12 cellular contexts compared by ENCODE assay signal in genomic region chr17:59355030-59355694, GRCh38. TPM values are rescaled to one million over a fixed set of nuclear protein-coding genes. Genes with fewer than 3 reads are reported as not detected.
DNase-seq lines count a peak whose midpoint lies in the region; ATAC-seq and TF ChIP-seq lines count a peak whose summit lies in the region.
"Had no signal": no experiment of that assay in that cellular context is flagged by ENCODE, and none has a peak within 500 bp of the region (broad histone marks: within the 10 kb centered on the region; RNA-seq: fewer than 3 reads in every experiment).

No MANE protein-coding gene starts in this region.

- H3K36me3 ChIP-seq in ascending aorta (peaks cover 0 to 10% of the 10 kb centered on the region in 2 donors), thyroid gland (no peaks in the 10 kb centered on the region)

- TF ChIP-seq CTCF in ascending aorta (IDR thresholded peaks at IDR 0.05): no peak
- no peak for TF ChIP-seq CTCF in thyroid gland (IDR thresholded peaks at IDR 0.05)

- H3K27ac ChIP-seq in ascending aorta: peak overlapping the region; percentile 94 to 95
- peak overlapping the region; percentile 60 to 86 (median 61) for H3K27ac ChIP-seq in thyroid gland
- H3K27ac ChIP-seq: epithelial cell of prostate, upper lobe of left lung had no signal

- intact Hi-C loops in activated CD4-positive, alpha-beta T cell treated with anti-CD3 and anti-CD28 coated beads, Interleukin-2, amount 10 ng/mL, durations not matched to agents 24 days and 14 days (cut with micrococcal nuclease): no loop called here
- intact Hi-C loops in ascending aorta (cut with DNase I): no loop called here
- intact Hi-C loops in thyroid gland (cut with DNase I): no loop called here

- WGBS in thyroid gland, 2 donors: 58 to 59% methylated on average over 4 of the region's 4 CpGs

- peaks cover 10% of the 10 kb centered on the region for H3K9me3 Mint-ChIP-seq in activated CD4-positive, alpha-beta T cell treated with anti-CD3 and anti-CD28 coated beads, Interleukin-2, amount 10 ng/mL, durations not matched to agents 24 days and 14 days
- peaks cover 2% of the 10 kb centered on the region for H3K9me3 Mint-ChIP-seq in memory B cell

- no peak for ATAC-seq in memory B cell (ENCODE audit: low read depth)

- peak overlapping the region; percentile 0 for H3K27ac Mint-ChIP-seq in activated CD4-positive, alpha-beta T cell treated with anti-CD3 and anti-CD28 coated beads, Interleukin-2, amount 10 ng/mL, durations not matched to agents 24 days and 14 days
- peak overlapping the region; percentile 56 for H3K27ac Mint-ChIP-seq in memory B cell

- no peak overlapping the region for H3K4me3 Mint-ChIP-seq in activated CD4-positive, alpha-beta T cell treated with anti-CD3 and anti-CD28 coated beads, Interleukin-2, amount 10 ng/mL, durations not matched to agents 24 days and 14 days
- H3K4me3 Mint-ChIP-seq in memory B cell: no peak overlapping the region

- DNase-seq in activated CD4-positive, alpha-beta T cell treated with anti-CD3 and anti-CD28 coated beads, Interleukin-2, amount 10 ng/mL, durations not matched to agents 24 days and 14 days: no peak
- no peak for DNase-seq in activated CD4-positive, alpha-beta T cell treated with anti-CD3 and anti-CD28 coated beads for 48 hours
- DNase-seq in ascending aorta (ENCODE audit: low spot score in 2 of 2) (no peak), memory B cell (ENCODE audit: low spot score in 2 of 2) (no peak), thyroid gland (peak; percentile 85 to 87), NCI-H2107 (lab: John Stamatoyannopoulos, UW) (no peak), EL (no peak), dedifferentiated amniotic fluid mesenchymal stem cell (ENCODE audit: extremely low spot score) (no peak)
- DNase-seq: NCI-H1092 treated with DMSO at 0.1 percent for 48 hours, NCI-H510A, upper lobe of left lung had no signal

- H3K36me3 Mint-ChIP-seq in activated CD4-positive, alpha-beta T cell treated with anti-CD3 and anti-CD28 coated beads, Interleukin-2, amount 10 ng/mL, durations not matched to agents 24 days and 14 days (ENCODE audit: low read depth): peaks cover 42% of the 10 kb centered on the region
- peaks cover 35% of the 10 kb centered on the region for H3K36me3 Mint-ChIP-seq in memory B cell

- H3K4me3 ChIP-seq in ascending aorta (no peak overlapping the region), thyroid gland (replicated peaks in 1 of 3) (no peak overlapping the region)
- H3K4me3 ChIP-seq: upper lobe of left lung had no signal

- TF ChIP-seq POLR2A in thyroid gland (IDR thresholded peaks at IDR 0.05): no peak

- H3K4me1 ChIP-seq in ascending aorta (peaks cover 34 to 87% of the 10 kb centered on the region in 2 donors), thyroid gland (peaks cover 84 to 96% of the 10 kb centered on the region in 2 donors)

- H3K9me3 ChIP-seq in ascending aorta (no peaks in the 10 kb centered on the region), thyroid gland (no peaks in the 10 kb centered on the region)
- H3K9me3 ChIP-seq: upper lobe of left lung had no signal

- H3K27me3 Mint-ChIP-seq in activated CD4-positive, alpha-beta T cell treated with anti-CD3 and anti-CD28 coated beads, Interleukin-2, amount 10 ng/mL, durations not matched to agents 24 days and 14 days: no peaks in the 10 kb centered on the region
- H3K27me3 Mint-ChIP-seq in memory B cell: no peaks in the 10 kb centered on the region

- H3K4me1 Mint-ChIP-seq in activated CD4-positive, alpha-beta T cell treated with anti-CD3 and anti-CD28 coated beads, Interleukin-2, amount 10 ng/mL, durations not matched to agents 24 days and 14 days: peaks cover 34% of the 10 kb centered on the region
- H3K4me1 Mint-ChIP-seq in memory B cell: peaks cover 48% of the 10 kb centered on the region

- H3K27me3 ChIP-seq in ascending aorta (no peaks in the 10 kb centered on the region), thyroid gland (no peaks in the 10 kb centered on the region)
- H3K27me3 ChIP-seq: upper lobe of left lung had no signal

RNA-seq across cellular contexts. Expression of gene YPEL2, which starts 23.7 kb away (rescaled TPM):
- 6.2 and 7.0 TPM in 2 replicates for total RNA-seq in activated CD4-positive, alpha-beta T cell treated with anti-CD3 and anti-CD28 coated beads, Interleukin-2, amount 10 ng/mL, durations not matched to agents 24 days and 14 days
- total RNA-seq in ascending aorta: 10.5 TPM
- total RNA-seq in thyroid gland: 10 to 100 TPM; 29.5 to 67.2 (median 39.9) TPM

Comparison
In these comparisons a context has a peak if more than half of its experiments do, and no peak if none do; other contexts are left out.
1. DNase-seq: peak in thyroid gland (2 of 2); none in activated CD4-positive, alpha-beta T cell treated with anti-CD3 and anti-CD28 coated beads, Interleukin-2, amount 10 ng/mL, durations not matched to agents 24 days and 14 days (single experiment), activated CD4-positive, alpha-beta T cell treated with anti-CD3 and anti-CD28 coated beads for 48 hours (single experiment), ascending aorta (0 of 2), memory B cell (0 of 2), NCI-H2107 (single experiment), EL (single experiment) and dedifferentiated amniotic fluid mesenchymal stem cell (single experiment).